ENCODE assay signal across 8 cellular contexts in genomic region chr17:27506348-27507218, GRCh38. TPM values are rescaled to one million over a fixed set of nuclear protein-coding genes. Genes with fewer than 3 reads are reported as not detected.
DNase-seq lines count a peak whose midpoint lies in the region; ATAC-seq, FAIRE-seq and TF ChIP-seq lines count a peak whose summit lies in the region.

No MANE protein-coding gene starts in this region.

- TF ChIP-seq CTCF in transverse colon (IDR thresholded peaks at IDR 0.05): no peak

- intact Hi-C loops in transverse colon (cut with DNase I; ENCODE audit: low total_unique reads): no loop called here

- H3K27ac ChIP-seq in transverse colon: no peak overlapping the region

- H3K27me3 ChIP-seq in transverse colon: no peaks in the 10 kb centered on the region

- peak; percentile 72 for FAIRE-seq in GM12892 (lab: Jason Lieb, UNC)
- FAIRE-seq in H54 (lab: Jason Lieb, UNC): no peak

- H3K4me1 ChIP-seq in transverse colon: peaks cover 0 to 14% (median 13%) of the 10 kb centered on the region in 4 donors

- no peak for TF ChIP-seq EP300 in transverse colon (IDR thresholded peaks at IDR 0.05; ENCODE audit: low read depth)

- H3K9me3 ChIP-seq in transverse colon: no peaks in the 10 kb centered on the region

- no peak overlapping the region for H3K4me3 ChIP-seq in transverse colon

- in situ Hi-C loops in transverse colon (cut with MboI; ENCODE audit: low pct_ligation_motif_present in 1 of 4, low pct_unique_long_range_greater_than_20kb in 1 of 4, low sequenced_read_pairs in 3 of 4): loop anchor here in 2 of 4 donors (10.0 to 25.0 kb wide), 2 partner anchors 58 to 131 kb away; partner anchors contain the start of gene LGALS9 (in 1 of the 2)

- TF ChIP-seq POLR2A in GM12892 (IDR thresholded peaks at IDR 0.05; ENCODE audit: low read depth, low read length): peak; percentile 62; the same call in 1 of the 2 replicates
- TF ChIP-seq POLR2A in H54 (IDR thresholded peaks at IDR 0.05; ENCODE audit: low read depth, low read length): no peak
- TF ChIP-seq POLR2A in transverse colon (IDR thresholded peaks at IDR 0.05): no peak

- DNase-seq in GM12892 (ENCODE audit: insufficient read length) (peak; percentile 63), NAMALWA (ENCODE audit: low spot score) (peak; percentile 44), iPS DF 4.7 (ENCODE audit: extremely low read depth, low spot score) (peak; percentile 68), NCI-H446 treated with DMSO at 0.1 percent for 48 hours (lab: John Stamatoyannopoulos, UW) (no peak), H54 (ENCODE audit: insufficient read length, low spot score) (no peak), SHP77 (lab: John Stamatoyannopoulos, UW) (no peak), transverse colon (no peak)

- peak; percentile 59 for ATAC-seq in GM21717 (IDR thresholded peaks at IDR 0.05; ENCODE audit: unreplicated experiment)

- 68 to 73% methylated on average over 4 to 15 of the region's 15 CpGs for WGBS in transverse colon (ENCODE audit: low coverage in 1 of 2), 2 donors

- H3K36me3 ChIP-seq in transverse colon: no peaks in the 10 kb centered on the region

RNA-seq across cellular contexts. Expression of gene KSR1, which starts 50.3 kb away (rescaled TPM):
- 37.7 TPM for polyA plus RNA-seq in GM12892 (2012; ENCODE audit: missing spikeins)
- total RNA-seq in transverse colon: 10 to 100 TPM in 3 of 4 donors, 1 to 10 TPM in 1; 8.2 to 55.7 (median 30.9) TPM

Comparison
In these comparisons a context has a peak if more than half of its experiments do, and no peak if none do; other contexts are left out.
1. DNase-seq: peak in GM12892 (single experiment), NAMALWA (single experiment) and iPS DF 4.7 (single experiment); none in NCI-H446 treated with DMSO at 0.1 percent for 48 hours (single experiment), H54 (single experiment), SHP77 (0 of 2) and transverse colon (single experiment).